1 cellular context compared by ENCODE assay signal in genomic region chr17:78783711-78784396, GRCh38.
A peak's percentile ranks its signal among the peaks of the same experiment; 100 is the strongest.
TF ChIP-seq lines count a peak whose summit lies in the region.

No MANE protein-coding gene starts in this region.

TF ChIP-seq in K562, 482 proteins besides CTCF, POLR2A, EP300 and RAD21 (continued from another document and continues in another):
- no peak for TF ChIP-seq NR4A1 (CRISPR knock-in tag; IDR thresholded peaks at IDR 0.05)
- no peak for TF ChIP-seq NR4A1 (tag; IDR thresholded peaks at IDR 0.05)
- peak in 1 of 2 experiments; percentile 45; a peak in 1 of 4 replicates for TF ChIP-seq ZMIZ1 (IDR thresholded peaks at IDR 0.05; ENCODE audit: low read depth in 2 of 2, low read length in 2 of 2)
- TF ChIP-seq ERF (CRISPR knock-in tag; IDR thresholded peaks at IDR 0.05), result no peak
- TF ChIP-seq KHSRP (IDR thresholded peaks at IDR 0.05), result no peak
- no peak for TF ChIP-seq CGGBP1 (CRISPR knock-in tag; IDR thresholded peaks at IDR 0.05)
- no peak for TF ChIP-seq CBX3 (IDR thresholded peaks at IDR 0.05; ENCODE audit: borderline replicate concordance in 1 of 2, low read length in 2 of 2)
- TF ChIP-seq U2AF1 (optimal IDR thresholded peaks at IDR 0.05; ENCODE audit: low read depth, low read length), result no peak
- no peak for TF ChIP-seq CREB5 (CRISPR knock-in tag; IDR thresholded peaks at IDR 0.05)
- no peak for TF ChIP-seq SNIP1 (IDR thresholded peaks at IDR 0.05; ENCODE audit: low read depth)
- TF ChIP-seq FOXJ3 (CRISPR knock-in tag; IDR thresholded peaks at IDR 0.05), result no peak
- no peak for TF ChIP-seq CCNT2 (IDR thresholded peaks at IDR 0.05; ENCODE audit: borderline replicate concordance, extremely low read depth, insufficient read length, low read depth, low read length)
- no peak for TF ChIP-seq NCOA4 (IDR thresholded peaks at IDR 0.05; ENCODE audit: partially characterized antibody)
- no peak for TF ChIP-seq FOSL1 (tag; conservative IDR thresholded peaks at IDR 0.05)
- no peak for TF ChIP-seq RBM14 (IDR thresholded peaks at IDR 0.05; ENCODE audit: borderline replicate concordance, insufficient read depth, low read depth, low read length)
- no peak for TF ChIP-seq FOXJ2 (tag; IDR thresholded peaks at IDR 0.05)
- TF ChIP-seq ZNF780A (CRISPR knock-in tag; IDR thresholded peaks at IDR 0.05), result no peak
- TF ChIP-seq ZNF143 (CRISPR knock-in tag; IDR thresholded peaks at IDR 0.05), result no peak
- TF ChIP-seq TCF7 (IDR thresholded peaks at IDR 0.05; ENCODE audit: borderline replicate concordance), result no peak
- TF ChIP-seq TCF3 (CRISPR knock-in tag; IDR thresholded peaks at IDR 0.05), result peak; percentile 79
- TF ChIP-seq MAX (CRISPR knock-in tag; IDR thresholded peaks at IDR 0.05), result peak; percentile 29; the same call in 1 of the 2 replicates
- peak; percentile 89 for TF ChIP-seq ARID1B (IDR thresholded peaks at IDR 0.05)
- no peak for TF ChIP-seq HOXB6 (CRISPR knock-in tag; IDR thresholded peaks at IDR 0.05; ENCODE audit: borderline replicate concordance)
- no peak for TF ChIP-seq ZNF324 (CRISPR knock-in tag; IDR thresholded peaks at IDR 0.05)
- TF ChIP-seq MITF (IDR thresholded peaks at IDR 0.05), result 0 out of 2 replicates have a peak, but pooled peaks have one; percentile 58
- TF ChIP-seq MLX (CRISPR knock-in tag; conservative IDR thresholded peaks at IDR 0.05), result no peak
- TF ChIP-seq ZNF224 (CRISPR knock-in tag; IDR thresholded peaks at IDR 0.05), result no peak
- TF ChIP-seq MED1 (CRISPR knock-in tag; IDR thresholded peaks at IDR 0.05; ENCODE audit: borderline replicate concordance), result no peak
- TF ChIP-seq ZNF212 (CRISPR knock-in tag; IDR thresholded peaks at IDR 0.05), result no peak
- TF ChIP-seq ZBTB34 (CRISPR knock-in tag; IDR thresholded peaks at IDR 0.05), result no peak
- no peak for TF ChIP-seq TRIM28 (IDR thresholded peaks at IDR 0.05)
- TF ChIP-seq BRF1 (IDR thresholded peaks at IDR 0.05; ENCODE audit: borderline replicate concordance, extremely low read depth, insufficient read length), result no peak
- TF ChIP-seq ZFP91 (CRISPR knock-in tag; IDR thresholded peaks at IDR 0.05), result no peak
- TF ChIP-seq ILK (tag; IDR thresholded peaks at IDR 0.05; ENCODE audit: borderline replicate concordance, low read depth), result no peak
- no peak for TF ChIP-seq ZBTB12 (CRISPR knock-in tag; IDR thresholded peaks at IDR 0.05)
- no peak for TF ChIP-seq CCAR2 (IDR thresholded peaks at IDR 0.05; ENCODE audit: low read depth, low read length)
- no peak for TF ChIP-seq E2F3 (CRISPR knock-in tag; IDR thresholded peaks at IDR 0.05)
- TF ChIP-seq ZNF282 (CRISPR knock-in tag; IDR thresholded peaks at IDR 0.05), result no peak
- TF ChIP-seq E2F6 (IDR thresholded peaks at IDR 0.05; ENCODE audit: borderline replicate concordance in 1 of 2, extremely low read depth in 1 of 2, insufficient read depth in 1 of 2, insufficient read length in 1 of 2, low read depth in 1 of 2, low read length in 1 of 2, poor library complexity in 1 of 2, severe bottlenecking in 1 of 2), result no peak
- no peak for TF ChIP-seq TFAP4 (CRISPR knock-in tag; IDR thresholded peaks at IDR 0.05; ENCODE audit: borderline replicate concordance)
- no peak for TF ChIP-seq XRCC4 (IDR thresholded peaks at IDR 0.05; ENCODE audit: extremely low read depth, insufficient read depth, insufficient read length)
- TF ChIP-seq HDAC1 (IDR thresholded peaks at IDR 0.05), result peak in 1 of 2 experiments; percentile 65; a peak in 2 of 4 replicates
- no peak for TF ChIP-seq ZNF140 (CRISPR knock-in tag; IDR thresholded peaks at IDR 0.05)
- no peak for TF ChIP-seq JUN (IDR thresholded peaks at IDR 0.05; ENCODE audit: borderline replicate concordance, low read depth, low read length)
- no peak for TF ChIP-seq JUN (CRISPR knock-in tag; IDR thresholded peaks at IDR 0.05; ENCODE audit: borderline replicate concordance)
- peak; percentile 40; the same call in 1 of the 2 replicates for TF ChIP-seq MYNN (IDR thresholded peaks at IDR 0.05)
- TF ChIP-seq MYNN (CRISPR knock-in tag; IDR thresholded peaks at IDR 0.05), result no peak
- no peak for TF ChIP-seq HEY1 (CRISPR knock-in tag; IDR thresholded peaks at IDR 0.05; ENCODE audit: borderline replicate concordance)
- no peak for TF ChIP-seq DLX4 (CRISPR knock-in tag; IDR thresholded peaks at IDR 0.05)
- no peak for TF ChIP-seq ZC3H8 (IDR thresholded peaks at IDR 0.05)
- TF ChIP-seq ADNP (tag; IDR thresholded peaks at IDR 0.05), result no peak
- TF ChIP-seq CTBP1 (IDR thresholded peaks at IDR 0.05; ENCODE audit: borderline replicate concordance), result no peak; the same call in 1 of the 2 replicates
- 0 out of 2 replicates have a peak, but pooled peaks have one; percentile 25 for TF ChIP-seq HDAC2 (IDR thresholded peaks at IDR 0.05)
- TF ChIP-seq SP1 (CRISPR knock-in tag; IDR thresholded peaks at IDR 0.05), result no peak
- TF ChIP-seq RBM25 (IDR thresholded peaks at IDR 0.05; ENCODE audit: low read depth, low read length, severe bottlenecking), result no peak
- no peak for TF ChIP-seq E2F5 (CRISPR knock-in tag; IDR thresholded peaks at IDR 0.05)
- peak; percentile 84 for TF ChIP-seq NCOR1 (IDR thresholded peaks at IDR 0.05)
